8 cellular contexts compared by ENCODE assay signal in the genomic region with DNA sequence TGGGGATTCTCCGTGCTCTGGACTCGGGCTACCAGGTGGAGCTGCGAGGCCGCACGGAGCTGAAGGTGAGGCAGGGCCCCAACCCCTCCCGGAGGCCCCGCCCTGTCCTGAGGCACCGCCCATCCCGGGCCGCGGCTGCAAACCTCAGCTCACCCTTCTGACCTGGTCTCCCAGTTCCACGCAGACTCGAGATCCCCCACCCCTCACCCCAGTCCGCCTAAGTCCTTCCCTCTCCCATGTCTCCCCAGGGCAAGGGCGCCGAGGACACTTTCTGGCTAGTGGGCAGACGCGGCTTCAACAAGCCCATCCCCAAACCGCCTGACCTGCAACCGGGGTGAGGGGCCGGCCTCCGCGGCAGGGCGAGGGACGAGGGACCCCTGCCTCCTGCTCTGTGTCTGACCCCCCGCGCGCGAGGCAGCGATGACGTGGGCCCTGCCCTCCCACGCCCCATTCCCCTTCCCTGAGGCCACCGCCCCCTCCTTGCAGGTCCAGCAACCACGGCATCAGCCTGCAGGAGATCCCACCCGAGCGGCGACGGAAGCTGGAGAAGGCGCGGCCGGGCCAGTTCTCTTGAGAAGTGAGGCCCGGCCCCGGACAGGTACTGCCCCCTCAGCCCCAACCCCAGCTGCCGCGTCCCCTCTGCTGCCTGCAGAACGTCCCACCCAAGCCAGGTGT. TPM values are rescaled to one million over a fixed set of nuclear protein-coding genes. Genes with fewer than 3 reads are reported as not detected.
A peak's percentile ranks its signal among the peaks of the same experiment; 100 is the strongest.
DNase-seq lines count a peak whose midpoint lies in the region; ATAC-seq and TF ChIP-seq lines count a peak whose summit lies in the region.

No MANE protein-coding gene starts in this region.

- intact Hi-C loops in activated T-helper 2 cell treated with anti-CD3 and anti-CD28 coated beads, Interferon-gamma antibody, Interleukin-2, Interleukin-4, amounts not matched to agents 10 μg/mL and 5 μg/mL and 100 μg/mL, durations not matched to agents 14 hours and 24 hours and 36 hours (cut with micrococcal nuclease) = loop anchor here (1.0 kb wide), 2 partner anchors 25 to 41 kb away; no protein-coding TSS in a partner anchor
- intact Hi-C loops in gastrocnemius medialis (cut with DNase I; ENCODE audit: low total_unique reads) = no loop called here

- H3K27me3 ChIP-seq in hepatocyte (no peaks in the 10 kb centered on the region), gastrocnemius medialis (peaks cover 17 to 20% (median 19%) of the 10 kb centered on the region in 3 donors), SJCRH30 (no peaks in the 10 kb centered on the region)

- 2% methylated on average over 16 of the region's 46 CpGs for WGBS in hepatocyte (ENCODE audit: low lambda C conversion rate, missing lambda C conversion rate)

- H4K20me1 ChIP-seq in hepatocyte (ENCODE audit: insufficient read depth, poor library complexity, severe bottlenecking) = no peaks in the 10 kb centered on the region

- peak overlapping the region; percentile 30 for H3K4me3 ChIP-seq in hepatocyte
- peak overlapping the region; percentile 8 to 40 (median 33) for H3K4me3 ChIP-seq in gastrocnemius medialis
- no peak overlapping the region for H3K4me3 ChIP-seq in SJCRH30

- no peak overlapping the region for H3K27ac Mint-ChIP-seq in HFFc6
- H3K27ac Mint-ChIP-seq in activated T-helper 2 cell treated with anti-CD3 and anti-CD28 coated beads, Interferon-gamma antibody, Interleukin-2, Interleukin-4, amounts not matched to agents 10 μg/mL and 5 μg/mL and 100 μg/mL, durations not matched to agents 14 hours and 24 hours and 36 hours = no peak overlapping the region

- no peak for TF ChIP-seq POLR2A in gastrocnemius medialis (IDR thresholded peaks at IDR 0.05)

- no peak for TF ChIP-seq CTCF in HFFc6 (IDR thresholded peaks at IDR 0.05)
- TF ChIP-seq CTCF in hepatocyte (IDR thresholded peaks at IDR 0.05; ENCODE audit: poor library complexity) = no peak
- TF ChIP-seq CTCF in gastrocnemius medialis (IDR thresholded peaks at IDR 0.05 in 4 of 5, conservative IDR thresholded peaks at IDR 0.05 in 1 of 5) = no peak

- H3K36me3 ChIP-seq in hepatocyte (replicated peaks; ENCODE audit: insufficient read depth, low read depth) = no peaks in the 10 kb centered on the region
- H3K36me3 ChIP-seq in gastrocnemius medialis = no peaks in the 10 kb centered on the region
- H3K36me3 ChIP-seq in SJCRH30 = no peaks in the 10 kb centered on the region

- H3K4me1 Mint-ChIP-seq in HFFc6 (ENCODE audit: low read depth) = peaks cover 31% of the 10 kb centered on the region
- H3K4me1 Mint-ChIP-seq in activated T-helper 2 cell treated with anti-CD3 and anti-CD28 coated beads, Interferon-gamma antibody, Interleukin-2, Interleukin-4, amounts not matched to agents 10 μg/mL and 5 μg/mL and 100 μg/mL, durations not matched to agents 14 hours and 24 hours and 36 hours (ENCODE audit: low read depth) = peaks cover 10% of the 10 kb centered on the region

- in situ Hi-C loops in gastrocnemius medialis (cut with MboI; ENCODE audit: low sequenced_read_pairs in 4 of 4) = no loop called here

- H3K79me2 ChIP-seq in hepatocyte = no peaks in the 10 kb centered on the region

- H2AFZ ChIP-seq in hepatocyte = peak overlapping the region; percentile 74

- no peaks in the 10 kb centered on the region for H3K9me3 ChIP-seq in hepatocyte (ENCODE audit: low read depth)
- no peaks in the 10 kb centered on the region for H3K9me3 ChIP-seq in gastrocnemius medialis
- H3K9me3 ChIP-seq in SJCRH30 (replicated peaks) = no peaks in the 10 kb centered on the region

- H3K27me3 Mint-ChIP-seq in HFFc6 (ENCODE audit: insufficient read depth) = peaks cover 22% of the 10 kb centered on the region
- peaks cover 19% of the 10 kb centered on the region for H3K27me3 Mint-ChIP-seq in activated T-helper 2 cell treated with anti-CD3 and anti-CD28 coated beads, Interferon-gamma antibody, Interleukin-2, Interleukin-4, amounts not matched to agents 10 μg/mL and 5 μg/mL and 100 μg/mL, durations not matched to agents 14 hours and 24 hours and 36 hours (ENCODE audit: low read depth)

- peaks cover 27% of the 10 kb centered on the region for H3K4me1 ChIP-seq in hepatocyte (ENCODE audit: insufficient read depth)
- H3K4me1 ChIP-seq in gastrocnemius medialis = peaks cover 8% of the 10 kb centered on the region in 2 donors
- no peaks in the 10 kb centered on the region for H3K4me1 ChIP-seq in SJCRH30

- H3K4me2 ChIP-seq in hepatocyte = peak overlapping the region; percentile 90

- H3K27ac ChIP-seq in hepatocyte (peak overlapping the region; percentile 79), gastrocnemius medialis (no peak overlapping the region), SJCRH30 (no peak overlapping the region)

- H3K36me3 Mint-ChIP-seq in HFFc6 (ENCODE audit: low read depth) = no peaks in the 10 kb centered on the region
- no peaks in the 10 kb centered on the region for H3K36me3 Mint-ChIP-seq in activated T-helper 2 cell treated with anti-CD3 and anti-CD28 coated beads, Interferon-gamma antibody, Interleukin-2, Interleukin-4, amounts not matched to agents 10 μg/mL and 5 μg/mL and 100 μg/mL, durations not matched to agents 14 hours and 24 hours and 36 hours (ENCODE audit: low read depth)

- H3K9me2 ChIP-seq in hepatocyte (replicated peaks; ENCODE audit: insufficient read depth) = no peaks in the 10 kb centered on the region

- H3K4me3 Mint-ChIP-seq in HFFc6 = peak overlapping the region; percentile 42; the same call in 1 of the 2 replicates
- peak overlapping the region; percentile 75 for H3K4me3 Mint-ChIP-seq in activated T-helper 2 cell treated with anti-CD3 and anti-CD28 coated beads, Interferon-gamma antibody, Interleukin-2, Interleukin-4, amounts not matched to agents 10 μg/mL and 5 μg/mL and 100 μg/mL, durations not matched to agents 14 hours and 24 hours and 36 hours (ENCODE audit: low read depth)

- ATAC-seq in gastrocnemius medialis = no peak
- ATAC-seq in GM18520 (IDR thresholded peaks at IDR 0.05; ENCODE audit: unreplicated experiment) = no peak
- no peak for ATAC-seq in GM19467 (IDR thresholded peaks at IDR 0.05; ENCODE audit: unreplicated experiment)

- no peaks in the 10 kb centered on the region for H3K9me3 Mint-ChIP-seq in HFFc6
- no peaks in the 10 kb centered on the region for H3K9me3 Mint-ChIP-seq in activated T-helper 2 cell treated with anti-CD3 and anti-CD28 coated beads, Interferon-gamma antibody, Interleukin-2, Interleukin-4, amounts not matched to agents 10 μg/mL and 5 μg/mL and 100 μg/mL, durations not matched to agents 14 hours and 24 hours and 36 hours

- DNase-seq in HFFc6 = no peak
- no peak for DNase-seq in activated T-helper 2 cell treated with anti-CD3 and anti-CD28 coated beads, Interferon-gamma antibody, Interleukin-2, Interleukin-4, amounts not matched to agents 10 μg/mL and 5 μg/mL and 100 μg/mL, durations not matched to agents 14 hours and 24 hours and 36 hours (ENCODE audit: low spot score)
- peak; percentile 76 for DNase-seq in hepatocyte (ENCODE audit: low spot score)
- DNase-seq in gastrocnemius medialis = no peak
- DNase-seq in T-helper 9 cell = no peak
- DNase-seq in SJCRH30 = no peak

RNA-seq across cellular contexts. Expression of a gene that starts 13.7 kb away (rescaled TPM):
- total RNA-seq in HFFc6 (2021; fragmentation: NEBNext Ultra II Directional; extraction: Animal tissue kit (Norgen Biotek cat#: 25700)) = not detected
- not detected in 2 replicates for total RNA-seq in activated T-helper 2 cell treated with anti-CD3 and anti-CD28 coated beads, Interferon-gamma antibody, Interleukin-2, Interleukin-4, amounts not matched to agents 10 μg/mL and 5 μg/mL and 100 μg/mL, durations not matched to agents 14 hours and 24 hours and 36 hours
- not detected in 2 replicates for total RNA-seq in hepatocyte
- 1.6 and 1.9 TPM in 2 replicates for polyA plus RNA-seq in hepatocyte
- total RNA-seq in gastrocnemius medialis = not detected
- not detected in 2 replicates for total RNA-seq in SJCRH30 (2014; rRNA removed; shearing (Covaris generic))

RNA-seq across cellular contexts. Expression of a gene that starts 22.8 kb away (rescaled TPM):
- not detected for total RNA-seq in HFFc6 (2021; fragmentation: NEBNext Ultra II Directional; extraction: Animal tissue kit (Norgen Biotek cat#: 25700))
- not detected in 2 replicates for total RNA-seq in activated T-helper 2 cell treated with anti-CD3 and anti-CD28 coated beads, Interferon-gamma antibody, Interleukin-2, Interleukin-4, amounts not matched to agents 10 μg/mL and 5 μg/mL and 100 μg/mL, durations not matched to agents 14 hours and 24 hours and 36 hours
- total RNA-seq in hepatocyte = 5.7 and 6.7 TPM in 2 replicates
- 26.0 and 26.1 TPM in 2 replicates for polyA plus RNA-seq in hepatocyte
- total RNA-seq in gastrocnemius medialis = 1 to 10 TPM in 1 of 4 donors, under 1 TPM in 3; 0.15 to 1.0 (median 0.69) TPM
- total RNA-seq in SJCRH30 (2014; rRNA removed; shearing (Covaris generic)) = not detected in 2 replicates
